Comparison of ENCODE assay signal across 16 cellular contexts in the genomic region with DNA sequence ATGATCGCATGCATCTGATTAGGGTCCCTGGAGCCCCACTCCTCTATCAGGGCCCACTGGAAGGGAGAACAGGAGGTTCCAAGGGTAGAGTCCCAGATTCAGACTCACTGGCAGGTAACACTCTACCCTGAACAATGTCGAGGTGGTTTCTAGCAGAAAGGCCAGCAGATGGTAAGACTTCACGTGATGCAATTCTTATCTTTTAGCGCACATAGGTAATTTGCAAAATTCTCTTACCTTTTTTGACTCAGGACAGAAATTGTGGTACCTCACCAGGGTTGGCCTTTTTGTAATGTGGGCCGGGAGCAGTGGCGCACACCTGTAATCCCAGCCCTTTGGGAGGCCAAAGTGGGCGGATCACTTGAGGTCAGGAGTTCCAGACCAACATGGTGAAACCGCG.
DNase-seq lines count a peak whose midpoint lies in the region; ATAC-seq and TF ChIP-seq lines count a peak whose summit lies in the region.
"Had no signal": no experiment of that assay in that cellular context is flagged by ENCODE, and none has a peak within 500 bp of the region (broad histone marks: within the 10 kb centered on the region; RNA-seq: fewer than 3 reads in every experiment).

No MANE protein-coding gene starts in this region.

- WGBS in endodermal cell (ENCODE audit: insufficient coverage in 1 of 2, insufficient read length in 1 of 2), 2 experiments, result 96 to 98% methylated on average over 7 to 9 of the region's 9 CpGs
- 88% methylated on average over 9 of the region's 9 CpGs for WGBS in smooth muscle cell (ENCODE audit: low lambda C conversion rate)

- peaks cover 14% of the 10 kb centered on the region for H3K4me1 ChIP-seq in Loucy (ENCODE audit: insufficient read depth, low read length, poor library complexity, severe bottlenecking)
- H3K4me1 ChIP-seq in endodermal cell (ENCODE audit: control insufficient read depth, insufficient read depth, low read length), result peaks cover 10% of the 10 kb centered on the region
- H3K4me1 ChIP-seq in smooth muscle cell (ENCODE audit: low read depth), result peaks cover 13% of the 10 kb centered on the region
- peaks cover 11% of the 10 kb centered on the region for H3K4me1 ChIP-seq in HAP-1

- H3K4me3 ChIP-seq in Loucy (ENCODE audit: low read length, poor library complexity, severe bottlenecking), result no peak overlapping the region
- H3K4me3 ChIP-seq in endodermal cell (ENCODE audit: low read length), result no peak overlapping the region
- no peak overlapping the region for H3K4me3 ChIP-seq in smooth muscle cell
- no peak overlapping the region for H3K4me3 ChIP-seq in HAP-1
- H3K4me3 ChIP-seq: suprapubic skin had no signal

- no peak for TF ChIP-seq CTCF in Loucy (conservative IDR thresholded peaks at IDR 0.05; ENCODE audit: low read length)
- TF ChIP-seq CTCF in endodermal cell (conservative IDR thresholded peaks at IDR 0.05), result no peak
- no peak for TF ChIP-seq CTCF in smooth muscle cell (IDR thresholded peaks at IDR 0.05; ENCODE audit: borderline replicate concordance, insufficient read depth, poor library complexity, severe bottlenecking)

- H3K36me3 ChIP-seq in Loucy (ENCODE audit: insufficient read depth, low read length) (no peaks in the 10 kb centered on the region), endodermal cell (ENCODE audit: control insufficient read depth, insufficient read depth, low read length) (no peaks in the 10 kb centered on the region), smooth muscle cell (ENCODE audit: low read depth) (no peaks in the 10 kb centered on the region), HAP-1 (replicated peaks) (no peaks in the 10 kb centered on the region)
- H3K36me3 ChIP-seq: suprapubic skin had no signal

- peak overlapping the region; percentile 11 for H3K4me3 Mint-ChIP-seq in activated T-cell treated with anti-CD3 and anti-CD28 coated beads, Interleukin-2, amount 50 U/mL, for 24 hours
- no peak overlapping the region for H3K4me3 Mint-ChIP-seq in activated T-cell treated with anti-CD3 and anti-CD28 coated beads, Interleukin-2, amount 50 U/mL, for 4 hours
- H3K4me3 Mint-ChIP-seq in endodermal cell, result no peak overlapping the region
- H3K4me3 Mint-ChIP-seq in naive thymus-derived CD8-positive, alpha-beta T cell, result no peak overlapping the region

- no peak for DNase-seq in activated T-cell treated with anti-CD3 and anti-CD28 coated beads, Interleukin-2, amount 50 U/mL, for 24 hours
- DNase-seq in activated T-cell treated with anti-CD3 and anti-CD28 coated beads, Interleukin-2, amount 50 U/mL, for 4 hours, result no peak
- DNase-seq in endodermal cell (no peak), smooth muscle cell (lab: John Stamatoyannopoulos, UW; ENCODE audit: unreplicated experiment) (no peak), G401 (ENCODE audit: low spot score) (no peak), HAP-1 (ENCODE audit: low spot score in 2 of 2) (no peak)
- DNase-seq in naive thymus-derived CD8-positive, alpha-beta T cell, result no peak
- DNase-seq: activated CD4-positive, CD25-positive, alpha-beta regulatory T cell; activated effector memory CD4-positive, alpha-beta T cell treated with anti-CD3 and anti-CD28 coated beads, Interleukin-2, amount 50 U/mL, for 16 hours; DMS53; NCI-H526; T1000 had no signal

- peaks cover 40% of the 10 kb centered on the region for H3K4me1 Mint-ChIP-seq in activated T-cell treated with anti-CD3 and anti-CD28 coated beads, Interleukin-2, amount 50 U/mL, for 24 hours (ENCODE audit: low read depth)
- H3K4me1 Mint-ChIP-seq in activated T-cell treated with anti-CD3 and anti-CD28 coated beads, Interleukin-2, amount 50 U/mL, for 4 hours (ENCODE audit: low read depth), result peaks cover 22% of the 10 kb centered on the region
- peaks cover 38% of the 10 kb centered on the region for H3K4me1 Mint-ChIP-seq in endodermal cell
- peaks cover 0 to 17% (median 6%) of the 10 kb centered on the region in 4 donors for H3K4me1 Mint-ChIP-seq in naive thymus-derived CD8-positive, alpha-beta T cell

- H3F3A ChIP-seq in Loucy (ENCODE audit: low read depth) (no peaks in the 10 kb centered on the region), smooth muscle cell (ENCODE audit: low read depth) (no peaks in the 10 kb centered on the region)

- no peaks in the 10 kb centered on the region for H3K9me3 ChIP-seq in Loucy (ENCODE audit: insufficient read depth, low read depth, low read length)
- no peaks in the 10 kb centered on the region for H3K9me3 ChIP-seq in endodermal cell (ENCODE audit: control insufficient read depth, low read length)
- H3K9me3 ChIP-seq in smooth muscle cell (replicated peaks; ENCODE audit: low read depth), result no peaks in the 10 kb centered on the region
- H3K9me3 ChIP-seq in HAP-1, result no peaks in the 10 kb centered on the region
- H3K9me3 ChIP-seq: suprapubic skin had no signal

- no peaks in the 10 kb centered on the region for H3K36me3 Mint-ChIP-seq in activated T-cell treated with anti-CD3 and anti-CD28 coated beads, Interleukin-2, amount 50 U/mL, for 24 hours (ENCODE audit: low read depth)
- H3K36me3 Mint-ChIP-seq in activated T-cell treated with anti-CD3 and anti-CD28 coated beads, Interleukin-2, amount 50 U/mL, for 4 hours (ENCODE audit: insufficient read depth), result no peaks in the 10 kb centered on the region
- H3K36me3 Mint-ChIP-seq in endodermal cell (ENCODE audit: low read depth), result no peaks in the 10 kb centered on the region
- H3K36me3 Mint-ChIP-seq in naive thymus-derived CD8-positive, alpha-beta T cell, result peaks cover 0 to 3% (median 0%) of the 10 kb centered on the region in 3 donors

- H3K27me3 ChIP-seq in Loucy (ENCODE audit: insufficient read depth, low read length, poor library complexity, severe bottlenecking) (no peaks in the 10 kb centered on the region), endodermal cell (ENCODE audit: control insufficient read depth, insufficient read depth, low read length, poor library complexity, severe bottlenecking) (no peaks in the 10 kb centered on the region), smooth muscle cell (ENCODE audit: low read depth) (no peaks in the 10 kb centered on the region), HAP-1 (ENCODE audit: low read depth) (no peaks in the 10 kb centered on the region)
- H3K27me3 ChIP-seq: suprapubic skin had no signal

- no peaks in the 10 kb centered on the region for H4K20me1 ChIP-seq in Loucy (ENCODE audit: insufficient read depth, low read length, poor library complexity, severe bottlenecking)
- H4K20me1 ChIP-seq in smooth muscle cell (ENCODE audit: low read depth), result no peaks in the 10 kb centered on the region

- peak overlapping the region; percentile 10 for H3K4me2 ChIP-seq in Loucy (ENCODE audit: low read depth, low read length, poor library complexity, severe bottlenecking)
- peak overlapping the region; percentile 27 for H3K4me2 ChIP-seq in smooth muscle cell

- H3K27me3 Mint-ChIP-seq in activated T-cell treated with anti-CD3 and anti-CD28 coated beads, Interleukin-2, amount 50 U/mL, for 24 hours, result peaks cover 28% of the 10 kb centered on the region
- H3K27me3 Mint-ChIP-seq in activated T-cell treated with anti-CD3 and anti-CD28 coated beads, Interleukin-2, amount 50 U/mL, for 4 hours (ENCODE audit: low read depth), result peaks cover 13% of the 10 kb centered on the region
- H3K27me3 Mint-ChIP-seq in endodermal cell (ENCODE audit: insufficient read depth), result no peaks in the 10 kb centered on the region
- peaks cover 2 to 13% (median 9%) of the 10 kb centered on the region in 5 donors for H3K27me3 Mint-ChIP-seq in naive thymus-derived CD8-positive, alpha-beta T cell

- peak overlapping the region; percentile 34 for H3K27ac Mint-ChIP-seq in activated T-cell treated with anti-CD3 and anti-CD28 coated beads, Interleukin-2, amount 50 U/mL, for 24 hours
- peak overlapping the region; percentile 38 for H3K27ac Mint-ChIP-seq in endodermal cell
- H3K27ac Mint-ChIP-seq in naive thymus-derived CD8-positive, alpha-beta T cell, result no peak overlapping the region

- H3K79me2 ChIP-seq in Loucy (ENCODE audit: insufficient read depth, low read length) (no peaks in the 10 kb centered on the region), smooth muscle cell (ENCODE audit: low read depth) (no peaks in the 10 kb centered on the region)

- no peaks in the 10 kb centered on the region for H3K9me2 ChIP-seq in Loucy (replicated peaks; ENCODE audit: low read depth, low read length)

- no peak for ATAC-seq in activated T-cell treated with anti-CD3 and anti-CD28 coated beads, Interleukin-2, amount 50 U/mL, for 4 hours
- ATAC-seq in naive thymus-derived CD8-positive, alpha-beta T cell, result no peak
- ATAC-seq: HCT116 had no signal

- H3K9ac ChIP-seq in Loucy (ENCODE audit: low read depth, low read length, poor library complexity, severe bottlenecking) (no peak overlapping the region), endodermal cell (ENCODE audit: extremely low read depth, low read length, poor library complexity, severe bottlenecking) (no peak overlapping the region), smooth muscle cell (ENCODE audit: low read depth) (no peak overlapping the region)

- POLR2A ChIA-PET in naive thymus-derived CD8-positive, alpha-beta T cell (lab: Charles Lee), result no interaction called here

- H2AFZ ChIP-seq in Loucy (ENCODE audit: low read length) (peak overlapping the region; percentile 79), smooth muscle cell (ENCODE audit: low read depth) (no peak overlapping the region)

- H3K9me3 Mint-ChIP-seq in activated T-cell treated with anti-CD3 and anti-CD28 coated beads, Interleukin-2, amount 50 U/mL, for 24 hours, result no peaks in the 10 kb centered on the region
- H3K9me3 Mint-ChIP-seq in activated T-cell treated with anti-CD3 and anti-CD28 coated beads, Interleukin-2, amount 50 U/mL, for 4 hours, result no peaks in the 10 kb centered on the region
- H3K9me3 Mint-ChIP-seq in endodermal cell, result no peaks in the 10 kb centered on the region
- no peaks in the 10 kb centered on the region for H3K9me3 Mint-ChIP-seq in naive thymus-derived CD8-positive, alpha-beta T cell

- in situ Hi-C loops in G401 (cut with HindIII; ENCODE audit: low sequenced_read_pairs), result no loop called here
- in situ Hi-C loops in HAP-1 (cut with MboI; ENCODE audit: low sequenced_read_pairs), result no loop called here

- H3K27ac ChIP-seq in endodermal cell (ENCODE audit: low read depth, low read length) (no peak overlapping the region), smooth muscle cell (ENCODE audit: low read depth) (no peak overlapping the region)
- H3K27ac ChIP-seq: RWPE1, suprapubic skin had no signal

Comparison
In these comparisons a context has a peak if more than half of its experiments do, and no peak if none do; other contexts are left out.
1. H3K27ac Mint-ChIP-seq: peak in activated T-cell treated with anti-CD3 and anti-CD28 coated beads, Interleukin-2, amount 50 U/mL, for 24 hours (single experiment) and endodermal cell (single experiment); none in naive thymus-derived CD8-positive, alpha-beta T cell (0 of 10).